In the genomic region with DNA sequence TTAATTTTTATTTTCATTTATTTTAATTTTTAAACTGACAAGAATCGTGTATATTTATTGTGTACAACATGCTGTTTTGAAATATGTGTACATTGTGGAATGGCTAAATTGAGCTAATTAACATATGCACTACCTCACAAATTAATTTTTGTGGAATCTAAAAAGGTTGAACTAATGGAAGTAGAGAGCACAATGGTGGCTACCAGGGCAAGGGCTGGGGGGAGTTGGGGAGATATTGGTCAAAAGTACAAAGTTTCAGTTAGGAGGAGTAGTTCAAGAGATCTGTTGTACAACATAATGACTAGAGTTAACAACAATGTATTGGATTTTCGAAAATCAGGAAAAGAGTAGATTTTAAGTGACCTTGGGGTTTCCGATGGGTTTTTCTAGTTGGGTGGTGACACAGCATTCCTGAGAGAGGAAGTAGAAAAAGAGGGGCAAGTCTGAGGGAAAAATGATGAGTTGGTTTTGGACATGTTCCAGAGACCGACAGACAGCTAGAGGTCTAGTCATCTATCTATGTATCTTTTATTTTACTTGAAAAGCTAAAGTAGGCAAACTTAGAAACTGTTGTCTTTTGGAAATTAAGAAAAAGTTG, we compare ENCODE assay signal across 14 cellular contexts. TPM values are rescaled to one million over a fixed set of nuclear protein-coding genes. Genes with fewer than 3 reads are reported as not detected.
DNase-seq lines count a peak whose midpoint lies in the region; ATAC-seq and TF ChIP-seq lines count a peak whose summit lies in the region.
"Had no signal": no experiment of that assay in that cellular context is flagged by ENCODE, and none has a peak within 500 bp of the region (broad histone marks: within the 10 kb centered on the region; RNA-seq: fewer than 3 reads in every experiment).

No MANE protein-coding gene starts in this region.

- in situ Hi-C loops in transverse colon (cut with MboI; ENCODE audit: low pct_ligation_motif_present in 1 of 4, low pct_unique_long_range_greater_than_20kb in 1 of 4, low sequenced_read_pairs in 3 of 4) = loop anchor here in 1 of 4 donors (25.0 kb wide), 1 partner anchor 97 kb away; a partner anchor contains a TSS

- H3K36me3 ChIP-seq in SJSA1 (no peaks in the 10 kb centered on the region), transverse colon (no peaks in the 10 kb centered on the region), colonic mucosa (no peaks in the 10 kb centered on the region)

- peak overlapping the region; percentile 94 for H3K27ac ChIP-seq in SJSA1
- peak overlapping the region in 3 of 4 donors; percentile 15 to 55 (median 54) for H3K27ac ChIP-seq in transverse colon
- H3K27ac ChIP-seq in colonic mucosa = no peak overlapping the region
- H3K27ac ChIP-seq: testis had no signal

- H3K9me3 ChIP-seq in SJSA1 (replicated peaks) = no peaks in the 10 kb centered on the region
- H3K9me3 ChIP-seq in transverse colon = no peaks in the 10 kb centered on the region
- H3K9me3 ChIP-seq in colonic mucosa = no peaks in the 10 kb centered on the region
- H3K9me3 ChIP-seq: testis had no signal

- intact Hi-C loops in transverse colon (cut with DNase I; ENCODE audit: low total_unique reads) (no loop called here), colonic mucosa (cut with DNase I) (no loop called here)

- DNase-seq in SIG-M5 treated with dmso at 0.1 percent for 504 hours (lab: John Stamatoyannopoulos, UW; ENCODE audit: unreplicated experiment) (peak; percentile 61), SIG-M5 (lab: John Stamatoyannopoulos, UW) (no peak), SJSA1 (ENCODE audit: low read depth in 1 of 2, low spot score in 2 of 2) (peak; percentile 54 to 72), fibroblast of mammary gland (ENCODE audit: low read depth) (peak; percentile 77), transverse colon (no peak), colonic mucosa (no peak)
- DNase-seq: activated naive CD8-positive, alpha-beta T cell treated with anti-CD3 and anti-CD28 coated beads, Interleukin-2, amount 10 ng/mL, durations not matched to agents 7 days and 5 days; NCI-H1105; NCI-H526; right cardiac atrium; T-helper 1 cell; testis had no signal

- TF ChIP-seq POLR2A in transverse colon (IDR thresholded peaks at IDR 0.05) = no peak

- no peaks in the 10 kb centered on the region for H3K27me3 ChIP-seq in SJSA1 (replicated peaks)
- H3K27me3 ChIP-seq in transverse colon = no peaks in the 10 kb centered on the region
- H3K27me3 ChIP-seq in colonic mucosa = no peaks in the 10 kb centered on the region
- H3K27me3 ChIP-seq: testis had no signal

- no peak overlapping the region for H3K9ac ChIP-seq in colonic mucosa (ENCODE audit: low read depth in 2 of 2, low read length in 2 of 2)

- no peak for ATAC-seq in GM18498 (IDR thresholded peaks at IDR 0.05; ENCODE audit: unreplicated experiment)
- no peak for ATAC-seq in HG03354 (IDR thresholded peaks at IDR 0.05; ENCODE audit: poor library complexity, severe bottlenecking, unreplicated experiment)

- WGBS in transverse colon (ENCODE audit: low coverage in 1 of 2), 2 donors = 65 to 70% methylated on average over 2 to 4 of the region's 4 CpGs

- TF ChIP-seq CTCF in fibroblast of mammary gland (conservative IDR thresholded peaks at IDR 0.05; ENCODE audit: control insufficient read depth, insufficient read depth, low read depth, low read length) = no peak
- no peak for TF ChIP-seq CTCF in transverse colon (IDR thresholded peaks at IDR 0.05)
- TF ChIP-seq CTCF in colonic mucosa (IDR thresholded peaks at IDR 0.05) = no peak

- no peak for TF ChIP-seq EP300 in transverse colon (IDR thresholded peaks at IDR 0.05; ENCODE audit: low read depth)

- no peak overlapping the region for H3K4me3 ChIP-seq in SJSA1
- H3K4me3 ChIP-seq in fibroblast of mammary gland (ENCODE audit: control insufficient read depth, low read depth, low read length) = no peak overlapping the region
- H3K4me3 ChIP-seq in transverse colon = no peak overlapping the region
- no peak overlapping the region for H3K4me3 ChIP-seq in colonic mucosa
- H3K4me3 ChIP-seq: testis had no signal

- H3K4me1 ChIP-seq in SJSA1 (replicated peaks) (peaks cover 45% of the 10 kb centered on the region), transverse colon (peaks cover 0 to 25% (median 9%) of the 10 kb centered on the region in 4 donors), colonic mucosa (peaks cover 6% of the 10 kb centered on the region)
- H3K4me1 ChIP-seq: testis had no signal

RNA-seq across cellular contexts. Expression of a gene that starts 23.2 kb away (rescaled TPM):
- total RNA-seq in SJSA1 (2014; rRNA removed; shearing (Covaris generic)) = 28.0 and 39.4 TPM in 2 replicates
- total RNA-seq in transverse colon = 10 to 100 TPM in 2 of 4 donors, 1 to 10 TPM in 1, not detected in 1; 10.0 to 24.5 (median 15.6) TPM
- total RNA-seq in colonic mucosa = 10 to 100 TPM; 36.3 to 38.9 TPM

RNA-seq across cellular contexts. Expression of a gene that starts 23.3 kb away (rescaled TPM):
- not detected in 2 replicates for total RNA-seq in SJSA1 (2014; rRNA removed; shearing (Covaris generic))
- under 1 TPM in 1 of 4 donors, not detected in 3; 0.27 TPM for total RNA-seq in transverse colon
- total RNA-seq in colonic mucosa = not detected
- total RNA-seq: activated naive CD8-positive, alpha-beta T cell treated with anti-CD3 and anti-CD28 coated beads, Interleukin-2, amount 10 ng/mL, durations not matched to agents 7 days and 5 days had no signal

Comparison
In these comparisons a context has a peak if more than half of its experiments do, and no peak if none do; other contexts are left out.
1. DNase-seq: peak in SIG-M5 treated with dmso at 0.1 percent for 504 hours (single experiment), SJSA1 (2 of 2) and fibroblast of mammary gland (single experiment); none in SIG-M5 (single experiment), transverse colon (single experiment) and colonic mucosa (single experiment).